32 cellular contexts compared by ENCODE assay signal in genomic region chr11:79381036-79381435, GRCh38.
"Had no signal": no experiment of that assay in that cellular context is flagged by ENCODE, and none has a peak within 500 bp of the region (broad histone marks: within the 10 kb centered on the region; RNA-seq: fewer than 3 reads in every experiment).

No MANE protein-coding gene starts in this region.

- DNase-seq: activated B cell treated with CpG ODN at 0.5 μM for 24 hours; activated CD4-positive, alpha-beta memory T cell treated with anti-CD3 and anti-CD28 coated beads for 36 hours; activated CD4-positive, alpha-beta T cell treated with anti-CD3 and anti-CD28 coated beads for 4 hours; activated CD4-positive, alpha-beta T cell treated with anti-CD3 and anti-CD28 coated beads, Interleukin-2, amount 50 U/mL, for 1 hour; activated CD4-positive, CD25-positive, alpha-beta regulatory T cell treated with anti-CD3 and anti-CD28 coated beads, Interleukin-2, amount 50 U/mL, for 72 hours; activated CD8-positive, alpha-beta memory T cell treated with anti-CD3 and anti-CD28 coated beads for 24 hours; activated CD8-positive, alpha-beta memory T cell treated with anti-CD3 and anti-CD28 coated beads, Interleukin-2, amount 10 ng/mL, durations not matched to agents 7 days and 5 days; activated CD8-positive, alpha-beta memory T cell treated with anti-CD3 and anti-CD28 coated beads, Interleukin-2, amount 50 U/mL, for 48 hours; activated effector memory CD4-positive, alpha-beta T cell treated with Interleukin-2 at 50 U/mL for 16 hours; activated naive CD4-positive, alpha-beta T cell treated with anti-CD3 and anti-CD28 coated beads, Interleukin-2, amount 10 ng/mL, durations not matched to agents 7 days and 5 days; activated naive CD8-positive, alpha-beta T cell treated with anti-CD3 and anti-CD28 coated beads, Interleukin-2, amount 50 U/mL, for 24 hours; activated T-cell treated with anti-CD3 and anti-CD28 coated beads, Interleukin-2, amount 50 U/mL, for 48 hours; anterior cingulate cortex; central memory CD4-positive, alpha-beta T cell; Kasumi-1; KG1; MG63; NCI-H1048; NCI-H1105 treated with DMSO at 0.1 percent for 48 hours; NCI-H146; NCI-H187 treated with DMSO at 0.1 percent for 48 hours; NCI-H2081; NCI-H446; NCI-H524; NCI-H69; NCI-H82; PC-9; SIG-M5; SW 1271; T-helper 1 cell; T-helper 2 cell; T-helper 9 cell had no signal
